ENCODE assay signal across 16 cellular contexts in the genomic region with DNA sequence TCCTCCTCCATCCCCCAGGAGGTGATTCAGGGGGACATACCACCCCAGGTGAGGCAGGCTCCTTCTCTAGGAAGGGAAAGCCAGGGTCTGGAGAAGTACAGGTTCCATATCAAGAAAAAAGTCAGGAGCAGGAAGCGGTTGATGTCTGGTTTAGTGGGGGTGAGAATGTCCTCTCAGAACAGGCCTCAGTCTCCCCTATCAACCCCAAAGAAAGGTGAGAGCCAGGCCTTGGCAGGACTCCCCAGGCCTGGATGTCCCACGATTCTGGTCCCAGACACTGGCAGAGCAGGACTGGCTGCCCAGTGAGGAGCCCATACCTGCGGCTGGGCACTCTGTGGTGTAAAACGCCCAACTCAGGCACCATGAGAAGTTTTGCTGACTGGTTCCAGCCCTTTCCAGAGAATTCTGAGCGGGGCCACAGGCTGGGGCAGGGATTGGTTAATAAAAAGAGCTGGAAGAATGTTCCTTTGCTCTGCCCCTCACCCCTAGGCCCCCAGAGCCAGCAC. TPM values are rescaled to one million over a fixed set of nuclear protein-coding genes. Genes with fewer than 3 reads are reported as not detected.
"Had no signal": no experiment of that assay in that cellular context is flagged by ENCODE, and none has a peak within 500 bp of the region (broad histone marks: within the 10 kb centered on the region; RNA-seq: fewer than 3 reads in every experiment).

No MANE protein-coding gene starts in this region.

- H3K9me3 ChIP-seq: ascending aorta, esophagus squamous epithelium, left ventricle myocardium inferior, pancreas, sigmoid colon, vagina had no signal

- H3K4me1 Mint-ChIP-seq: activated CD4-positive, alpha-beta T cell treated with anti-CD3 and anti-CD28 coated beads, Interleukin-2, amount 10 ng/mL, durations not matched to agents 24 days and 14 days; activated naive CD8-positive, alpha-beta T cell treated with anti-CD3 and anti-CD28 coated beads, Interleukin-2, amount 50 U/mL, for 24 hours; activated T-helper 17 cell treated with anti-CD3 and anti-CD28 coated beads, Interleukin-2, amount 50 U/mL, for 72 hours; nephron; stimulated activated naive CD8-positive, alpha-beta T cell treated with anti-CD3 and anti-CD28 coated beads, Interleukin-15, amount 100 ng/mL, for 72 hours had no signal

- H3K27me3 ChIP-seq: ascending aorta, pancreas, sigmoid colon, vagina had no signal

- ATAC-seq: activated naive CD8-positive, alpha-beta T cell treated with anti-CD3 and anti-CD28 coated beads, Interleukin-2, amount 50 U/mL, for 24 hours; activated T-helper 17 cell treated with anti-CD3 and anti-CD28 coated beads, Interleukin-2, amount 50 U/mL, for 72 hours; stimulated activated naive CD8-positive, alpha-beta T cell treated with anti-CD3 and anti-CD28 coated beads, Interleukin-15, amount 100 ng/mL, for 72 hours had no signal

- DNase-seq: activated CD4-positive, alpha-beta T cell treated with anti-CD3 and anti-CD28 coated beads, Interleukin-2, amount 10 ng/mL, durations not matched to agents 24 days and 14 days; activated CD4-positive, CD25-positive, alpha-beta regulatory T cell; activated naive CD4-positive, alpha-beta T cell treated with anti-CD3 and anti-CD28 coated beads for 36 hours; activated naive CD8-positive, alpha-beta T cell treated with anti-CD3 and anti-CD28 coated beads, Interleukin-2, amount 50 U/mL, for 24 hours; esophagus squamous epithelium; left ventricle myocardium inferior; pancreas; sigmoid colon; stimulated activated CD4-positive, alpha-beta T cell treated with anti-CD3 and anti-CD28 coated beads, Interleukin-1b, Interleukin-23, amount 100 ng/mL, for 48 hours; stimulated activated naive CD8-positive, alpha-beta T cell treated with anti-CD3 and anti-CD28 coated beads, Interleukin-15, amount 100 ng/mL, for 72 hours; SW 1271 had no signal

- H3K9me3 Mint-ChIP-seq: activated CD4-positive, alpha-beta T cell treated with anti-CD3 and anti-CD28 coated beads, Interleukin-2, amount 10 ng/mL, durations not matched to agents 24 days and 14 days; activated naive CD4-positive, alpha-beta T cell treated with anti-CD3 and anti-CD28 coated beads for 36 hours; activated naive CD8-positive, alpha-beta T cell treated with anti-CD3 and anti-CD28 coated beads, Interleukin-2, amount 50 U/mL, for 24 hours; activated T-helper 17 cell treated with anti-CD3 and anti-CD28 coated beads, Interleukin-2, amount 50 U/mL, for 72 hours; nephron; stimulated activated naive CD8-positive, alpha-beta T cell treated with anti-CD3 and anti-CD28 coated beads, Interleukin-15, amount 100 ng/mL, for 72 hours had no signal

- H3K36me3 ChIP-seq: ascending aorta, esophagus squamous epithelium, left ventricle myocardium inferior, pancreas, sigmoid colon, vagina had no signal

- H3K27ac Mint-ChIP-seq: activated CD4-positive, alpha-beta T cell treated with anti-CD3 and anti-CD28 coated beads, Interleukin-2, amount 10 ng/mL, durations not matched to agents 24 days and 14 days; activated naive CD4-positive, alpha-beta T cell treated with anti-CD3 and anti-CD28 coated beads for 36 hours; activated naive CD8-positive, alpha-beta T cell treated with anti-CD3 and anti-CD28 coated beads, Interleukin-2, amount 50 U/mL, for 24 hours; activated T-helper 17 cell treated with anti-CD3 and anti-CD28 coated beads, Interleukin-2, amount 50 U/mL, for 72 hours; nephron had no signal

- H3K4me3 ChIP-seq: ascending aorta, esophagus squamous epithelium, left ventricle myocardium inferior, pancreas, sigmoid colon, vagina had no signal

- H3K4me3 Mint-ChIP-seq: activated CD4-positive, alpha-beta T cell treated with anti-CD3 and anti-CD28 coated beads, Interleukin-2, amount 10 ng/mL, durations not matched to agents 24 days and 14 days; activated naive CD4-positive, alpha-beta T cell treated with anti-CD3 and anti-CD28 coated beads for 36 hours; activated naive CD8-positive, alpha-beta T cell treated with anti-CD3 and anti-CD28 coated beads, Interleukin-2, amount 50 U/mL, for 24 hours; activated T-helper 17 cell treated with anti-CD3 and anti-CD28 coated beads, Interleukin-2, amount 50 U/mL, for 72 hours; nephron; stimulated activated naive CD8-positive, alpha-beta T cell treated with anti-CD3 and anti-CD28 coated beads, Interleukin-15, amount 100 ng/mL, for 72 hours had no signal

- H3K4me1 ChIP-seq: ascending aorta, esophagus squamous epithelium, left ventricle myocardium inferior, pancreas, sigmoid colon, vagina had no signal

- H3K27ac ChIP-seq: ascending aorta, esophagus squamous epithelium, left ventricle myocardium inferior, pancreas, sigmoid colon, vagina had no signal

RNA-seq across cellular contexts. Expression of a gene that starts 13.3 kb away (rescaled TPM):
- total RNA-seq: activated CD4-positive, alpha-beta T cell treated with anti-CD3 and anti-CD28 coated beads, Interleukin-2, amount 10 ng/mL, durations not matched to agents 24 days and 14 days; activated naive CD4-positive, alpha-beta T cell treated with anti-CD3 and anti-CD28 coated beads for 36 hours; activated T-helper 17 cell treated with anti-CD3 and anti-CD28 coated beads, Interleukin-2, amount 50 U/mL, for 72 hours; ascending aorta; T-helper 2 cell treated with Interferon-gamma antibody and Interleukin-4, amounts not matched to agents 100 ng/mL and 5 ng/mL, for 36 hours had no signal
